In the genomic region with DNA sequence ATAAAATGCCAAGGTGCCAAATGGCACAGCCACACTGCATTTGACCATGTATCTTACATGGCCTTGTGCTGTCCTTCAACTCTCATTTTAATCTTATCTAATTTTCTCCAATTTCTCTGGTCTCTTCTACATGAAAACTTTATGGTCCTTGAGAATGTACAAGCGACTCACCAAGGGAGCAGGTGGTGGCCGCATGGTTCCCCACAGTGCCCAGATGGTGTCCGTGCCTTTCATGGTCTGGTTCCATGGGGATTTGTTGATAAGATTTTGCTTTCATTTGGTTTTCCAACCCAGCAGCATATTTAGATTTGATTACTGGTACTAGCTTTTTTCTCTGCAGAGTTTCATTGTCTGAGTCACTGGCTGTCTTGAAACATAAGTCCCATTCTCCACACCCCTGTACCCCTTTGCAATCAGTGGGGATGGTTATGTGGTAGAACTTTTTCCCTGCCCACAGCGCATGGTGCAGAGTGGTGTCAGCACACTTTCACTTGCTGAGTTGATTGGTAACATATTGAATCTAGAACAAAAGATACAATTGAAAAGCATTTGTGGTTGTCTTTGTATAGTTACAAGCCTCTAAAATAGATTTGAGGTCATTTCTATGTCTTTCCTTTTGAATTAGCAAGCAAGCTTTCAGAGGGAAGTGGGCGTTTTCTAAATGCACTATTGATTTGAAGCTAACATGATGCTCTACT, we compare ENCODE assay signal across 8 cellular contexts. TPM values are rescaled to one million over a fixed set of nuclear protein-coding genes. Genes with fewer than 3 reads are reported as not detected.
DNase-seq lines count a peak whose midpoint lies in the region; ATAC-seq lines count a peak whose summit lies in the region.
"Had no signal": no experiment of that assay in that cellular context is flagged by ENCODE, and none has a peak within 500 bp of the region (broad histone marks: within the 10 kb centered on the region; RNA-seq: fewer than 3 reads in every experiment).

No MANE protein-coding gene starts in this region.

- H3K4me3 Mint-ChIP-seq in CD4-positive, alpha-beta memory T cell, result no peak overlapping the region

- no peaks in the 10 kb centered on the region for H3K9me3 Mint-ChIP-seq in CD4-positive, alpha-beta memory T cell

- H3K36me3 Mint-ChIP-seq in CD4-positive, alpha-beta memory T cell, result no peaks in the 10 kb centered on the region

- no peaks in the 10 kb centered on the region for H3K9me3 ChIP-seq in CD4-positive, alpha-beta memory T cell (ENCODE audit: control insufficient read depth in 1 of 2, low read length in 2 of 2)

- H3K27me3 Mint-ChIP-seq in CD4-positive, alpha-beta memory T cell, result peaks cover 0 to 7% of the 10 kb centered on the region in 2 donors

- intact Hi-C loops in CD4-positive, alpha-beta memory T cell (cut with micrococcal nuclease), result no loop called here

- no peaks in the 10 kb centered on the region for H3K36me3 ChIP-seq in CD4-positive, alpha-beta memory T cell (ENCODE audit: insufficient read depth, low read length)

- H3K4me3 ChIP-seq in CD4-positive, alpha-beta memory T cell (ENCODE audit: low read length in 2 of 2), result no peak overlapping the region

- H3K4me1 ChIP-seq in CD4-positive, alpha-beta memory T cell (ENCODE audit: insufficient read depth, low read length), result no peaks in the 10 kb centered on the region

- POLR2A ChIA-PET in CD4-positive, alpha-beta memory T cell (lab: Charles Lee; ENCODE audit: partially characterized antibody), result no interaction called here

- H3K27ac ChIP-seq in CD4-positive, alpha-beta memory T cell (ENCODE audit: low read depth, low read length), result no peak overlapping the region

- CTCF ChIA-PET in CD4-positive, alpha-beta memory T cell (lab: Charles Lee; ENCODE audit: partially characterized antibody), result interaction anchor here (0.6 kb wide), 1 partner anchor 1994 kb away, joined by 4 read pairs; no protein-coding TSS in a partner anchor

- DNase-seq in activated T-cell treated with anti-CD3 and anti-CD28 coated beads, Interleukin-2, amount 50 U/mL, for 48 hours, result peak; percentile 76 to 79
- peak; percentile 74 for DNase-seq in stimulated activated CD4-positive, alpha-beta T cell treated with anti-CD3 and anti-CD28 coated beads, Interleukin-4, amount 100 ng/mL, for 24 hours
- no peak for DNase-seq in islet precursor cell
- DNase-seq in CD4-positive, alpha-beta memory T cell, result no peak
- DNase-seq: Kasumi-1 had no signal

- no peaks in the 10 kb centered on the region for H3K27me3 ChIP-seq in CD4-positive, alpha-beta memory T cell (ENCODE audit: insufficient read depth, low read length)

- H3K27ac Mint-ChIP-seq in CD4-positive, alpha-beta memory T cell, result no peak overlapping the region

- ATAC-seq in GM18909 (IDR thresholded peaks at IDR 0.05; ENCODE audit: poor library complexity, unreplicated experiment) (peak; percentile 80), HG02763 (IDR thresholded peaks at IDR 0.05; ENCODE audit: unreplicated experiment) (peak; percentile 67), HG03280 (IDR thresholded peaks at IDR 0.05; ENCODE audit: unreplicated experiment) (no peak)

- H3K4me1 Mint-ChIP-seq in CD4-positive, alpha-beta memory T cell, result peaks cover 0 to 8% (median 3%) of the 10 kb centered on the region in 4 donors

RNA-seq across cellular contexts. Expression of a gene that starts 24.1 kb away (rescaled TPM):
- under 1 TPM; 0.70 to 0.89 TPM for total RNA-seq in CD4-positive, alpha-beta memory T cell
- under 1 TPM in 1 of 2 donors, not detected in 1; 0.11 TPM for polyA plus RNA-seq in CD4-positive, alpha-beta memory T cell

Comparison
In these comparisons a context has a peak if more than half of its experiments do, and no peak if none do; other contexts are left out.
1. DNase-seq: peak in activated T-cell treated with anti-CD3 and anti-CD28 coated beads, Interleukin-2, amount 50 U/mL, for 48 hours (2 of 2) and stimulated activated CD4-positive, alpha-beta T cell treated with anti-CD3 and anti-CD28 coated beads, Interleukin-4, amount 100 ng/mL, for 24 hours (single experiment); none in islet precursor cell (single experiment) and CD4-positive, alpha-beta memory T cell (0 of 5).